15 cellular contexts compared by ENCODE assay signal in genomic region chr20:11738852-11739251, GRCh38.
"Had no signal": no experiment of that assay in that cellular context is flagged by ENCODE, and none has a peak within 500 bp of the region (broad histone marks: within the 10 kb centered on the region; RNA-seq: fewer than 3 reads in every experiment).

No MANE protein-coding gene starts in this region.

- H3K4me3 ChIP-seq: cardiac muscle cell had no signal

- H3K36me3 ChIP-seq: cardiac muscle cell had no signal

- H3K27me3 ChIP-seq: cardiac muscle cell had no signal

- H3K27ac ChIP-seq: cardiac muscle cell had no signal

- DNase-seq: activated CD4-positive, alpha-beta T cell treated with anti-CD3 and anti-CD28 coated beads for 4 hours; activated CD4-positive, alpha-beta T cell treated with anti-CD3 and anti-CD28 coated beads, Interleukin-2, amount 50 U/mL, for 4 hours; activated CD8-positive, alpha-beta memory T cell treated with anti-CD3 and anti-CD28 coated beads, Interleukin-2, amount 50 U/mL, for 48 hours; activated CD8-positive, alpha-beta T cell treated with anti-CD3 and anti-CD28 coated beads, Interleukin-2, amount 10 ng/mL, durations not matched to agents 7 days and 5 days; activated T-cell treated with anti-CD3 and anti-CD28 coated beads, Interleukin-2, amount 50 U/mL, for 1 hour; aorta; KG1; NCI-H1048; NCI-H2107; NCI-H2171 treated with DMSO at 0.1 percent for 48 hours; NCI-H226; NCI-H526; NCI-H82; SHP77 treated with DMSO at 0.1 percent for 48 hours had no signal
